ENCODE assay signal across 11 cellular contexts in genomic region chr12:96208346-96208745, GRCh38. TPM values are rescaled to one million over a fixed set of nuclear protein-coding genes. Genes with fewer than 3 reads are reported as not detected.
DNase-seq lines count a peak whose midpoint lies in the region; ATAC-seq and TF ChIP-seq lines count a peak whose summit lies in the region.
"Had no signal": no experiment of that assay in that cellular context is flagged by ENCODE, and none has a peak within 500 bp of the region (broad histone marks: within the 10 kb centered on the region; RNA-seq: fewer than 3 reads in every experiment).

No MANE protein-coding gene starts in this region.

- H3K4me1 ChIP-seq in adipocyte (ENCODE audit: control insufficient read depth, insufficient read depth, low read length) (peaks cover 26% of the 10 kb centered on the region), ovary (ENCODE audit: insufficient read depth) (peaks cover 1% of the 10 kb centered on the region)

- peaks cover 98% of the 10 kb centered on the region for H3K4me1 Mint-ChIP-seq in stimulated activated naive CD8-positive, alpha-beta T cell treated with anti-CD3 and anti-CD28 coated beads, Interleukin-15, Interleukin-2, amounts not matched to agents 100 ng/mL and 50 ng/mL, for 24 hours (ENCODE audit: low read depth)
- H3K4me1 Mint-ChIP-seq in Calu3 (ENCODE audit: low read depth, unreplicated experiment): peaks cover 7% of the 10 kb centered on the region
- peaks cover 63 to 95% of the 10 kb centered on the region in 2 donors for H3K4me1 Mint-ChIP-seq in immature natural killer cell

- peak overlapping the region; percentile 33 for H3K4me3 Mint-ChIP-seq in stimulated activated naive CD8-positive, alpha-beta T cell treated with anti-CD3 and anti-CD28 coated beads, Interleukin-15, Interleukin-2, amounts not matched to agents 100 ng/mL and 50 ng/mL, for 24 hours
- H3K4me3 Mint-ChIP-seq in Calu3 (ENCODE audit: low read depth, unreplicated experiment) (no peak overlapping the region), immature natural killer cell (no peak overlapping the region)

- TF ChIP-seq CTCF in ovary (IDR thresholded peaks at IDR 0.05) (no peak), Calu3 (IDR thresholded peaks at IDR 0.05; ENCODE audit: unreplicated experiment) (no peak)

- no peak for DNase-seq in stimulated activated naive CD8-positive, alpha-beta T cell treated with anti-CD3 and anti-CD28 coated beads, Interleukin-15, Interleukin-2, amounts not matched to agents 100 U/mL and 50 U/mL, for 24 hours
- DNase-seq in adipocyte (ENCODE audit: low read depth) (peak; percentile 77), kidney glomerular epithelial cell (lab: John Stamatoyannopoulos, UW) (peak; percentile 24), ovary (no peak), Calu3 (no peak), immature natural killer cell (no peak)
- DNase-seq: NCI-H2081 treated with DMSO at 0.1 percent for 48 hours had no signal

- H3K9me3 Mint-ChIP-seq in stimulated activated naive CD8-positive, alpha-beta T cell treated with anti-CD3 and anti-CD28 coated beads, Interleukin-15, Interleukin-2, amounts not matched to agents 100 ng/mL and 50 ng/mL, for 24 hours: no peaks in the 10 kb centered on the region
- no peaks in the 10 kb centered on the region for H3K9me3 Mint-ChIP-seq in Calu3 (ENCODE audit: low read depth, unreplicated experiment)
- H3K9me3 Mint-ChIP-seq in immature natural killer cell: no peaks in the 10 kb centered on the region

- H3K4me3 ChIP-seq in adipocyte (ENCODE audit: low read length) (peak overlapping the region; percentile 25), ovary (no peak overlapping the region)
- H3K4me3 ChIP-seq: cardiac muscle cell, thyroid gland had no signal

- H3K27ac Mint-ChIP-seq in stimulated activated naive CD8-positive, alpha-beta T cell treated with anti-CD3 and anti-CD28 coated beads, Interleukin-15, Interleukin-2, amounts not matched to agents 100 ng/mL and 50 ng/mL, for 24 hours: peak overlapping the region; percentile 66
- H3K27ac Mint-ChIP-seq in Calu3 (ENCODE audit: unreplicated experiment) (no peak overlapping the region), immature natural killer cell (peak overlapping the region in 2 of 6 donors; percentile 54 to 72)

- CTCF ChIA-PET in Calu3 (lab: Charles Lee): no interaction called here

- peaks cover 28% of the 10 kb centered on the region for H3K36me3 Mint-ChIP-seq in stimulated activated naive CD8-positive, alpha-beta T cell treated with anti-CD3 and anti-CD28 coated beads, Interleukin-15, Interleukin-2, amounts not matched to agents 100 ng/mL and 50 ng/mL, for 24 hours (ENCODE audit: low read depth)
- H3K36me3 Mint-ChIP-seq in Calu3 (ENCODE audit: insufficient read depth, unreplicated experiment) (no peaks in the 10 kb centered on the region), immature natural killer cell (peaks cover 0 to 1% (median 0%) of the 10 kb centered on the region in 3 donors)

- H3K27me3 Mint-ChIP-seq in stimulated activated naive CD8-positive, alpha-beta T cell treated with anti-CD3 and anti-CD28 coated beads, Interleukin-15, Interleukin-2, amounts not matched to agents 100 ng/mL and 50 ng/mL, for 24 hours: no peaks in the 10 kb centered on the region
- H3K27me3 Mint-ChIP-seq in Calu3 (ENCODE audit: unreplicated experiment) (no peaks in the 10 kb centered on the region), immature natural killer cell (ENCODE audit: low read depth in 3 of 3) (peaks cover 0 to 1% (median 0%) of the 10 kb centered on the region in 3 donors)

- H3K27me3 ChIP-seq in adipocyte (replicated peaks; ENCODE audit: control insufficient read depth, insufficient read depth, low read length): no peaks in the 10 kb centered on the region
- no peaks in the 10 kb centered on the region for H3K27me3 ChIP-seq in ovary
- H3K27me3 ChIP-seq: cardiac muscle cell, thyroid gland had no signal

- no TSS peak for BruUV-seq in Calu3 (replicated peaks; lab: Mats Ljungman, UMichigan)

- WGBS in ovary, 3 donors: 55 to 68% (median 60%) methylated on average over 2 of the region's 2 CpGs

- no peaks in the 10 kb centered on the region for H3K36me3 ChIP-seq in adipocyte (ENCODE audit: control insufficient read depth, insufficient read depth, low read length, severe bottlenecking)
- H3K36me3 ChIP-seq in ovary: no peaks in the 10 kb centered on the region
- H3K36me3 ChIP-seq: cardiac muscle cell, thyroid gland had no signal

- no peak for TF ChIP-seq EP300 in ovary (IDR thresholded peaks at IDR 0.05)

- intact Hi-C loops in ovary (cut with DNase I) (loop anchor here in 1 of 4 donors (10.0 kb wide), 1 partner anchor 306 kb away; no protein-coding TSS in a partner anchor), Calu3 (cut with micrococcal nuclease; ENCODE audit: unreplicated experiment) (no loop called here)

- no peak overlapping the region for H3K9ac ChIP-seq in adipocyte (ENCODE audit: low read length)

- TF ChIP-seq POLR2A in ovary (IDR thresholded peaks at IDR 0.05): no peak

- H3K9me3 ChIP-seq in adipocyte (ENCODE audit: control insufficient read depth, low read length): peaks cover 11% of the 10 kb centered on the region
- H3K9me3 ChIP-seq in ovary: no peaks in the 10 kb centered on the region
- H3K9me3 ChIP-seq: thyroid gland had no signal

- no peak overlapping the region for H3K27ac ChIP-seq in ovary
- H3K27ac ChIP-seq: cardiac muscle cell had no signal

- no peak for ATAC-seq in stimulated activated naive CD8-positive, alpha-beta T cell treated with anti-CD3 and anti-CD28 coated beads, Interleukin-15, Interleukin-2, amounts not matched to agents 100 U/mL and 50 U/mL, for 24 hours
- ATAC-seq in HG03095 (IDR thresholded peaks at IDR 0.05; ENCODE audit: unreplicated experiment): no peak

RNA-seq across cellular contexts. Expression of gene ELK3, which starts 14.2 kb away (rescaled TPM):
- total RNA-seq in ovary: 10 to 100 TPM; 11.5 to 25.9 (median 15.2) TPM
- 10 to 100 TPM; 15.6 to 25.8 TPM for polyA plus RNA-seq in ovary
- total RNA-seq in Calu3 (2022): 25.6 and 34.1 TPM in 2 replicates
- polyA plus RNA-seq in immature natural killer cell: 10 to 100 TPM in 1 of 3 donors, 1 to 10 TPM in 2; 4.7 to 21.7 (median 6.9) TPM

Comparison
In these comparisons a context has a peak if more than half of its experiments do, and no peak if none do; other contexts are left out.
1. DNase-seq: peak in adipocyte (single experiment) and kidney glomerular epithelial cell (single experiment); none in stimulated activated naive CD8-positive, alpha-beta T cell treated with anti-CD3 and anti-CD28 coated beads, Interleukin-15, Interleukin-2, amounts not matched to agents 100 U/mL and 50 U/mL, for 24 hours (single experiment), ovary (0 of 5), Calu3 (single experiment) and immature natural killer cell (0 of 3).